1 cellular context compared by ENCODE assay signal in genomic region chr14:101628471-101628966, GRCh38.
TF ChIP-seq lines count a peak whose summit lies in the region.

No MANE protein-coding gene starts in this region.

TF ChIP-seq in HepG2, 621 proteins besides CTCF, POLR2A, EP300 and RAD21 (continued from another document and continues in another):
- no peak for TF ChIP-seq ZNF597 (CRISPR knock-in tag; IDR thresholded peaks at IDR 0.05)
- TF ChIP-seq ZNF33A (CRISPR knock-in tag; IDR thresholded peaks at IDR 0.05; ENCODE audit: borderline replicate concordance): no peak
- TF ChIP-seq ZFP41 (CRISPR knock-in tag; IDR thresholded peaks at IDR 0.05; ENCODE audit: borderline replicate concordance): no peak
- TF ChIP-seq ZNF274 (CRISPR knock-in tag; IDR thresholded peaks at IDR 0.05): 0 out of 2 replicates have a peak, but pooled peaks have one; percentile 37
- TF ChIP-seq CENPX (CRISPR knock-in tag; IDR thresholded peaks at IDR 0.05): no peak
- TF ChIP-seq KLF16 (CRISPR knock-in tag; IDR thresholded peaks at IDR 0.05): no peak
- TF ChIP-seq ZNF235 (CRISPR knock-in tag; IDR thresholded peaks at IDR 0.05; ENCODE audit: borderline replicate concordance): no peak
- no peak for TF ChIP-seq KDM6A (CRISPR knock-in tag; IDR thresholded peaks at IDR 0.05; ENCODE audit: low read depth)
- TF ChIP-seq TP53 (CRISPR knock-in tag; conservative IDR thresholded peaks at IDR 0.05): 0 out of 2 replicates have a peak, but pooled peaks have one; percentile 28
- TF ChIP-seq NPAS2 (CRISPR knock-in tag; IDR thresholded peaks at IDR 0.05; ENCODE audit: borderline replicate concordance): no peak
- no peak for TF ChIP-seq MIER2 (CRISPR knock-in tag; IDR thresholded peaks at IDR 0.05)
- no peak for TF ChIP-seq ZNF563 (CRISPR knock-in tag; IDR thresholded peaks at IDR 0.05)
- TF ChIP-seq ZNF432 (CRISPR knock-in tag; IDR thresholded peaks at IDR 0.05; ENCODE audit: borderline replicate concordance): no peak
- no peak for TF ChIP-seq CSRNP2 (CRISPR knock-in tag; conservative IDR thresholded peaks at IDR 0.05; ENCODE audit: low read depth)
- TF ChIP-seq ZMAT5 (CRISPR knock-in tag; IDR thresholded peaks at IDR 0.05; ENCODE audit: borderline replicate concordance, low read depth): no peak
- TF ChIP-seq ZNF232 (CRISPR knock-in tag; IDR thresholded peaks at IDR 0.05; ENCODE audit: borderline replicate concordance): peak; percentile 66; the same call in 1 of the 2 replicates
- no peak for TF ChIP-seq FIP1L1 (IDR thresholded peaks at IDR 0.05; ENCODE audit: borderline replicate concordance, insufficient read depth, low read depth, low read length)
- TF ChIP-seq HOXA7 (CRISPR knock-in tag; IDR thresholded peaks at IDR 0.05): no peak
- TF ChIP-seq RELA (CRISPR knock-in tag; IDR thresholded peaks at IDR 0.05): no peak
- TF ChIP-seq ZNF414 (CRISPR knock-in tag; IDR thresholded peaks at IDR 0.05): no peak
- 0 out of 2 replicates have a peak, but pooled peaks have one; percentile 28 for TF ChIP-seq MXD4 (CRISPR knock-in tag; IDR thresholded peaks at IDR 0.05)
- no peak for TF ChIP-seq TFDP2 (CRISPR knock-in tag; IDR thresholded peaks at IDR 0.05)
- no peak for TF ChIP-seq KAT7 (CRISPR knock-in tag; IDR thresholded peaks at IDR 0.05; ENCODE audit: borderline replicate concordance)
- TF ChIP-seq MYNN (CRISPR knock-in tag; IDR thresholded peaks at IDR 0.05; ENCODE audit: low read depth): no peak
- no peak for TF ChIP-seq FOXA3 (CRISPR knock-in tag; IDR thresholded peaks at IDR 0.05)
- TF ChIP-seq POLR2G (IDR thresholded peaks at IDR 0.05; ENCODE audit: low read depth, low read length): no peak
- no peak for TF ChIP-seq GPBP1L1 (CRISPR knock-in tag; IDR thresholded peaks at IDR 0.05)
- 0 out of 2 replicates have a peak, but pooled peaks have one; percentile 23 for TF ChIP-seq ZSCAN9 (CRISPR knock-in tag; IDR thresholded peaks at IDR 0.05; ENCODE audit: borderline replicate concordance)
- TF ChIP-seq ZNF75D (CRISPR knock-in tag; IDR thresholded peaks at IDR 0.05; ENCODE audit: borderline replicate concordance): no peak
- no peak for TF ChIP-seq ZNF564 (CRISPR knock-in tag; IDR thresholded peaks at IDR 0.05)
- no peak for TF ChIP-seq NFE2 (CRISPR knock-in tag; IDR thresholded peaks at IDR 0.05)
- TF ChIP-seq ZNF768 (CRISPR knock-in tag; IDR thresholded peaks at IDR 0.05): no peak
- TF ChIP-seq ZBTB39 (CRISPR knock-in tag; IDR thresholded peaks at IDR 0.05): no peak
- TF ChIP-seq IKZF4 (CRISPR knock-in tag; IDR thresholded peaks at IDR 0.05; ENCODE audit: borderline replicate concordance, low read depth, not compliant biosample characterization): peak; percentile 66
- no peak for TF ChIP-seq CBFB (CRISPR knock-in tag; IDR thresholded peaks at IDR 0.05)
- TF ChIP-seq SALL1 (CRISPR knock-in tag; IDR thresholded peaks at IDR 0.05): peak; percentile 73
- no peak for TF ChIP-seq KDM5B (CRISPR knock-in tag; IDR thresholded peaks at IDR 0.05; ENCODE audit: borderline replicate concordance)
- no peak for TF ChIP-seq GMEB2 (CRISPR knock-in tag; IDR thresholded peaks at IDR 0.05; ENCODE audit: low read depth)
- peak; percentile 22; the same call in 1 of the 2 replicates for TF ChIP-seq THAP11 (CRISPR knock-in tag; IDR thresholded peaks at IDR 0.05)
- TF ChIP-seq ZNF331 (CRISPR knock-in tag; IDR thresholded peaks at IDR 0.05): 0 out of 2 replicates have a peak, but pooled peaks have one; percentile 32
- no peak for TF ChIP-seq LCORL (IDR thresholded peaks at IDR 0.05)
- peak; percentile 32; the same call in 1 of the 2 replicates for TF ChIP-seq LCORL (CRISPR knock-in tag; IDR thresholded peaks at IDR 0.05)
- TF ChIP-seq ZNF615 (CRISPR knock-in tag; IDR thresholded peaks at IDR 0.05; ENCODE audit: borderline replicate concordance): no peak
- TF ChIP-seq THRA (CRISPR knock-in tag; IDR thresholded peaks at IDR 0.05; ENCODE audit: borderline replicate concordance): peak; percentile 100
- TF ChIP-seq STAG1 (CRISPR knock-in tag; IDR thresholded peaks at IDR 0.05): peak; percentile 98
- TF ChIP-seq PRDM15 (CRISPR knock-in tag; IDR thresholded peaks at IDR 0.05): no peak
- no peak for TF ChIP-seq HINFP (CRISPR knock-in tag; IDR thresholded peaks at IDR 0.05; ENCODE audit: low read depth)
